ENCODE assay signal across 6 cellular contexts in the genomic region with DNA sequence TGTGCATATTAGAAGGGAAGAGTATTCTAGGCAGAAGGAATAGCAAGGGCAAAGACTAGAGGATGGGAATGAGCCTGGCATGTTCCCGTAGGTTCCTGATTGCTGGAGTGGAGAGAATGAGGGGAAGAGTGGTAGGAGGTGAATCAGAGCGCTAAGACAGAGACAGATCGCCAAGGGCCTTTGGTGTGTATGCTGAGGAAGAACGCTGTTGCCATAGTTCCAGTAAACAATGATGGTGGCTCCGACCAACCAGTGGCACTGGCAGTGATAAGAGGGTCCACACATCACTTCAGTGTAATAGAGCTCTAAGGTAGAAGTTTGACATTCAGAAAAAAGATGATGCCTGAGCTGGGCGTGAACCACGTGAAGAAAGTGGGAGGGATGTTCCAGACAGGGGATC. TPM values are rescaled to one million over a fixed set of nuclear protein-coding genes. Genes with fewer than 3 reads are reported as not detected.
DNase-seq lines count a peak whose midpoint lies in the region; ATAC-seq and TF ChIP-seq lines count a peak whose summit lies in the region.

No MANE protein-coding gene starts in this region.

- H3K27me3 ChIP-seq in heart right ventricle (no peaks in the 10 kb centered on the region), upper lobe of right lung (no peaks in the 10 kb centered on the region)

- H3K4me3 ChIP-seq in heart right ventricle: peak overlapping the region in 9 of 10 donors; percentile 63 to 79 (median 73)
- peak overlapping the region; percentile 65 to 79 for H3K4me3 ChIP-seq in foreskin fibroblast (ENCODE audit: low read depth in 1 of 2, low read length in 2 of 2)
- H3K4me3 ChIP-seq in upper lobe of right lung: peak overlapping the region; percentile 66

- DNase-seq in heart right ventricle (no peak), Right ventricle myocardium superior (no peak), foreskin fibroblast (no peak), upper lobe of right lung (no peak), posterior vena cava (ENCODE audit: low spot score) (no peak)

- WGBS in heart right ventricle, 2 donors: 53 to 61% methylated on average over 7 of the region's 7 CpGs

- no peaks in the 10 kb centered on the region for H3K9me3 ChIP-seq in heart right ventricle
- no peaks in the 10 kb centered on the region for H3K9me3 ChIP-seq in upper lobe of right lung

- TF ChIP-seq CTCF in heart right ventricle (IDR thresholded peaks at IDR 0.05) (no peak), foreskin fibroblast (IDR thresholded peaks at IDR 0.05; ENCODE audit: low read depth, low read length) (no peak), upper lobe of right lung (IDR thresholded peaks at IDR 0.05) (no peak)

- intact Hi-C loops in heart right ventricle (cut with DNase I) (no loop called here), Right ventricle myocardium superior (cut with DNase I) (no loop called here), upper lobe of right lung (cut with DNase I) (no loop called here), posterior vena cava (cut with DNase I) (no loop called here)

- peaks cover 0 to 32% (median 0%) of the 10 kb centered on the region in 9 donors for H3K36me3 ChIP-seq in heart right ventricle
- peaks cover 11% of the 10 kb centered on the region for H3K36me3 ChIP-seq in upper lobe of right lung

- no peak for ATAC-seq in heart right ventricle
- no peak for ATAC-seq in Right ventricle myocardium superior (ENCODE audit: poor library complexity)
- ATAC-seq in upper lobe of right lung: no peak
- ATAC-seq in HG03095 (IDR thresholded peaks at IDR 0.05; ENCODE audit: unreplicated experiment): no peak

- H3K27ac ChIP-seq in heart right ventricle: peak overlapping the region in 8 of 10 donors; percentile 10 to 94 (median 90)
- peak overlapping the region; percentile 87 for H3K27ac ChIP-seq in upper lobe of right lung

- H3K4me1 ChIP-seq in heart right ventricle (peaks cover 0 to 13% (median 6%) of the 10 kb centered on the region in 9 donors), upper lobe of right lung (peaks cover 7% of the 10 kb centered on the region)

RNA-seq across cellular contexts. Expression of gene TBC1D25, which starts 1.0 kb away (rescaled TPM):
- total RNA-seq in heart right ventricle (10 to 100 TPM; 14.7 to 22.6 (median 18.7) TPM), Right ventricle myocardium superior (13.9 TPM), upper lobe of right lung (14.6 TPM), posterior vena cava (10 to 100 TPM; 13.0 to 15.0 TPM)
- 10 to 100 TPM in 1 of 2 donors, 1 to 10 TPM in 1; 6.1 to 11.1 TPM for polyA plus RNA-seq in heart right ventricle

RNA-seq across cellular contexts. Expression of gene EBP, which starts 18.9 kb away (rescaled TPM):
- 10 to 100 TPM; 35.1 to 76.0 (median 54.2) TPM for total RNA-seq in heart right ventricle
- 100 to 1,000 TPM in 1 of 2 donors, 10 to 100 TPM in 1; 96.9 to 128 TPM for polyA plus RNA-seq in heart right ventricle
- 47.2 TPM for total RNA-seq in Right ventricle myocardium superior
- 93.4 TPM for total RNA-seq in upper lobe of right lung
- total RNA-seq in posterior vena cava: 10 to 100 TPM; 15.0 to 22.1 TPM

RNA-seq across cellular contexts. Expression of gene PORCN, which starts 31.7 kb away (rescaled TPM):
- total RNA-seq in heart right ventricle: 10 to 100 TPM in 9 of 10 donors, 1 to 10 TPM in 1; 9.9 to 16.1 (median 13.0) TPM
- polyA plus RNA-seq in heart right ventricle: 10 to 100 TPM; 12.7 to 26.7 TPM
- total RNA-seq in Right ventricle myocardium superior: 12.0 TPM
- 8.9 TPM for total RNA-seq in upper lobe of right lung
- 10 to 100 TPM in 1 of 2 donors, 1 to 10 TPM in 1; 8.7 to 12.1 TPM for total RNA-seq in posterior vena cava

RNA-seq across cellular contexts. Expression of gene RBM3, which starts 33.8 kb away (rescaled TPM):
- total RNA-seq in heart right ventricle: 100 to 1,000 TPM in 8 of 10 donors, 10 to 100 TPM in 2; 60.0 to 204 (median 111) TPM
- polyA plus RNA-seq in heart right ventricle: 100 to 1,000 TPM in 1 of 2 donors, 10 to 100 TPM in 1; 99.6 to 127 TPM
- total RNA-seq in Right ventricle myocardium superior: 103 TPM
- 170 TPM for total RNA-seq in upper lobe of right lung
- total RNA-seq in posterior vena cava: 100 to 1,000 TPM; 246 to 280 TPM

RNA-seq across cellular contexts. Expression of gene WDR13, which starts 56.8 kb away (rescaled TPM):
- total RNA-seq in heart right ventricle: 100 to 1,000 TPM; 121 to 176 (median 157) TPM
- 100 to 1,000 TPM; 292 to 352 TPM for polyA plus RNA-seq in heart right ventricle
- total RNA-seq in Right ventricle myocardium superior: 173 TPM
- 121 TPM for total RNA-seq in upper lobe of right lung
- total RNA-seq in posterior vena cava: 10 to 100 TPM; 83.5 to 87.4 TPM
